In the genomic region with DNA sequence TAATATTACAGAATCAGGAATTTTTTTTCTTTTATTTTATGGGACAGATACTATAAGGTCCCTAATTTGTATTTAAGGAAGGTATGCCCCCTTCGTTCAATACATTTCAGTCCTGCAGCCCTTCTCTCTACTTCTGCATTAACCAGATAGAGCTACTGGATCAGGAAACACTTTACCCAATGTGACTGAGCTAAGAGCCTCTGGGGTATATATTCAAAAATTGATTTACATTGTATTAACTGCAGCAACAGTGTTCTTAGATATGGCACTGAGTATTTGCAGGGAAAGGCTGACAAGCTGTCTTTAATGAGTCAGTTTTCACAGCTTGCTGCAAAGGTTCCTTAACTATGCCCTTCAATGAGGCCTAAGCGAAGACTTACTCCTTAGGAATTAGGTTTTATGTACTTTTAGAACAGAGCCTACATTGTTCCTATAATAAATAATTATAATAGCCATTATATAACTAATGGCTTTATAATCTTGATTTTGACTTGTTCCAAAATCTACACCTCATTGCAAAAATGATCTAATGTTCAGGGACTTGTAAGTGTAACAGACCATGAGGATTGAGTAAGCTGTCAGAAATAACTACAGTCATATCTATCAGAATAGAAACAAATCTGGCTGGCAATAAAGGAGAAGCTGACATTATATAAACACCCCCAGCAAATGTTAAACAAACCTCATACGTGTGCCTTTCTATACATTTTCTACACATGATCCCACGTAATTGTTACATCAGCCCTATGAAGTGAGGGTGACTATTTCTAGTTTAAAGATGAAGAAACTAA, we compare ENCODE assay signal across 1 cellular context.
TF ChIP-seq lines count a peak whose summit lies in the region.

No MANE protein-coding gene starts in this region.

TF ChIP-seq in HEK293, 187 proteins besides CTCF, POLR2A, EP300 and RAD21 (continued from another document and continues in another):
- TF ChIP-seq, protein P1, sequence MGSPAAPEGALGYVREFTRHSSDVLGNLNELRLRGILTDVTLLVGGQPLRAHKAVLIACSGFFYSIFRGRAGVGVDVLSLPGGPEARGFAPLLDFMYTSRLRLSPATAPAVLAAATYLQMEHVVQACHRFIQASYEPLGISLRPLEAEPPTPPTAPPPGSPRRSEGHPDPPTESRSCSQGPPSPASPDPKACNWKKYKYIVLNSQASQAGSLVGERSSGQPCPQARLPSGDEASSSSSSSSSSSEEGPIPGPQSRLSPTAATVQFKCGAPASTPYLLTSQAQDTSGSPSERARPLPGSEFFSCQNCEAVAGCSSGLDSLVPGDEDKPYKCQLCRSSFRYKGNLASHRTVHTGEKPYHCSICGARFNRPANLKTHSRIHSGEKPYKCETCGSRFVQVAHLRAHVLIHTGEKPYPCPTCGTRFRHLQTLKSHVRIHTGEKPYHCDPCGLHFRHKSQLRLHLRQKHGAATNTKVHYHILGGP (tag by site-specific recombination; IDR thresholded peaks at IDR 0.05): no peak
- TF ChIP-seq KLF8 (tag by site-specific recombination; IDR thresholded peaks at IDR 0.05) (no peak), ZNF404 (tag by site-specific recombination; IDR thresholded peaks at IDR 0.05) (no peak), KLF10 (tag by site-specific recombination; IDR thresholded peaks at IDR 0.05) (no peak), BCL11B (tag by site-specific recombination; IDR thresholded peaks at IDR 0.05; ENCODE audit: low read depth) (no peak), ZNF548 (tag by site-specific recombination; IDR thresholded peaks at IDR 0.05) (no peak), ZNF610 (tag by site-specific recombination; IDR thresholded peaks at IDR 0.05; ENCODE audit: borderline replicate concordance) (no peak), ZNF837 (tag by site-specific recombination; IDR thresholded peaks at IDR 0.05) (no peak), GLIS2 (tag by site-specific recombination; IDR thresholded peaks at IDR 0.05) (no peak), ZNF335 (tag by site-specific recombination; conservative IDR thresholded peaks at IDR 0.05) (no peak), ZNF354C (tag by site-specific recombination; IDR thresholded peaks at IDR 0.05; ENCODE audit: borderline replicate concordance, low read depth) (no peak), ZNF350 (tag by site-specific recombination; IDR thresholded peaks at IDR 0.05) (no peak), FEZF1 (tag by site-specific recombination; IDR thresholded peaks at IDR 0.05) (0 out of 2 replicates have a peak, but pooled peaks have one; percentile 17), ZNF2 (tag by site-specific recombination; IDR thresholded peaks at IDR 0.05) (no peak), TRIM28 (IDR thresholded peaks at IDR 0.05; ENCODE audit: borderline replicate concordance, low read length) (no peak), ZNF48 (tag by site-specific recombination; IDR thresholded peaks at IDR 0.05) (no peak), SP2 (tag by site-specific recombination; IDR thresholded peaks at IDR 0.05) (no peak), ZNF274 (IDR thresholded peaks at IDR 0.05; ENCODE audit: low read length) (no peak), ZNF274 (tag by site-specific recombination; IDR thresholded peaks at IDR 0.05; ENCODE audit: borderline replicate concordance) (no peak), ZNF776 (tag by site-specific recombination; IDR thresholded peaks at IDR 0.05; ENCODE audit: borderline replicate concordance) (no peak), ZFP41 (tag by site-specific recombination; IDR thresholded peaks at IDR 0.05; ENCODE audit: borderline replicate concordance) (no peak), ZNF311 (tag by site-specific recombination; IDR thresholded peaks at IDR 0.05; ENCODE audit: borderline replicate concordance) (no peak), ZNF530 (tag by site-specific recombination; IDR thresholded peaks at IDR 0.05; ENCODE audit: low read depth) (no peak), OVOL3 (tag by site-specific recombination; IDR thresholded peaks at IDR 0.05) (no peak), ZNF677 (tag by site-specific recombination; IDR thresholded peaks at IDR 0.05) (no peak)
- TF ChIP-seq, protein P2, sequence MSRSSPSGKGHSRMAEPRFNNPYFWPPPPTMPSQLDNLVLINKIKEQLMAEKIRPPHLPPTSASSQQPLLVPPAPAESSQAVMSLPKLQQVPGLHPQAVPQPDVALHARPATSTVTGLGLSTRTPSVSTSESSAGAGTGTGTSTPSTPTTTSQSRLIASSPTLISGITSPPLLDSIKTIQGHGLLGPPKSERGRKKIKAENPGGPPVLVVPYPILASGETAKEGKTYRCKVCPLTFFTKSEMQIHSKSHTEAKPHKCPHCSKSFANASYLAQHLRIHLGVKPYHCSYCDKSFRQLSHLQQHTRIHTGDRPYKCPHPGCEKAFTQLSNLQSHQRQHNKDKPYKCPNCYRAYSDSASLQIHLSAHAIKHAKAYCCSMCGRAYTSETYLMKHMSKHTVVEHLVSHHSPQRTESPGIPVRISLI (tag by site-specific recombination; IDR thresholded peaks at IDR 0.05): no peak
- TF ChIP-seq, protein P3, sequence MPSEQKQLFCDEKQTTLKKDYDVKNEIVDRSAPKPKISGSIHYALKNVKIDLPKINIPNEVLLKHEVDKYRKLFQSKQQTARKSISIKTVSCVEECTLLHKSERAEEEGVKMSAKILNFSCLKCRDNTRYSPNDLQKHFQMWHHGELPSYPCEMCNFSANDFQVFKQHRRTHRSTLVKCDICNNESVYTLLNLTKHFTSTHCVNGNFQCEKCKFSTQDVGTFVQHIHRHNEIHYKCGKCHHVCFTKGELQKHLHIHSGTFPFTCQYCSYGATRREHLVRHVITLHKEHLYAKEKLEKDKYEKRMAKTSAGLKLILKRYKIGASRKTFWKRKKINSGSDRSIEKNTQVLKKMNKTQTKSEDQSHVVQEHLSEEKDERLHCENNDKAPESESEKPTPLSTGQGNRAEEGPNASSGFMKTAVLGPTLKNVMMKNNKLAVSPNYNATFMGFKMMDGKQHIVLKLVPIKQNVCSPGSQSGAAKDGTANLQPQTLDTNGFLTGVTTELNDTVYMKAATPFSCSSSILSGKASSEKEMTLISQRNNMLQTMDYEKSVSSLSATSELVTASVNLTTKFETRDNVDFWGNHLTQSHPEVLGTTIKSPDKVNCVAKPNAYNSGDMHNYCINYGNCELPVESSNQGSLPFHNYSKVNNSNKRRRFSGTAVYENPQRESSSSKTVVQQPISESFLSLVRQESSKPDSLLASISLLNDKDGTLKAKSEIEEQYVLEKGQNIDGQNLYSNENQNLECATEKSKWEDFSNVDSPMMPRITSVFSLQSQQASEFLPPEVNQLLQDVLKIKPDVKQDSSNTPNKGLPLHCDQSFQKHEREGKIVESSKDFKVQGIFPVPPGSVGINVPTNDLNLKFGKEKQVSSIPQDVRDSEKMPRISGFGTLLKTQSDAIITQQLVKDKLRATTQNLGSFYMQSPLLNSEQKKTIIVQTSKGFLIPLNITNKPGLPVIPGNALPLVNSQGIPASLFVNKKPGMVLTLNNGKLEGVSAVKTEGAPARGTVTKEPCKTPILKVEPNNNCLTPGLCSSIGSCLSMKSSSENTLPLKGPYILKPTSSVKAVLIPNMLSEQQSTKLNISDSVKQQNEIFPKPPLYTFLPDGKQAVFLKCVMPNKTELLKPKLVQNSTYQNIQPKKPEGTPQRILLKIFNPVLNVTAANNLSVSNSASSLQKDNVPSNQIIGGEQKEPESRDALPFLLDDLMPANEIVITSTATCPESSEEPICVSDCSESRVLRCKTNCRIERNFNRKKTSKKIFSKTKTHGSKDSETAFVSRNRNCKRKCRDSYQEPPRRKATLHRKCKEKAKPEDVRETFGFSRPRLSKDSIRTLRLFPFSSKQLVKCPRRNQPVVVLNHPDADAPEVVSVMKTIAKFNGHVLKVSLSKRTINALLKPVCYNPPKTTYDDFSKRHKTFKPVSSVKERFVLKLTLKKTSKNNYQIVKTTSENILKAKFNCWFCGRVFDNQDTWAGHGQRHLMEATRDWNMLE (tag by site-specific recombination; conservative IDR thresholded peaks at IDR 0.05; ENCODE audit: low read depth): peak; percentile 25; the same call in 1 of the 2 replicates
- TF ChIP-seq, protein P4, sequence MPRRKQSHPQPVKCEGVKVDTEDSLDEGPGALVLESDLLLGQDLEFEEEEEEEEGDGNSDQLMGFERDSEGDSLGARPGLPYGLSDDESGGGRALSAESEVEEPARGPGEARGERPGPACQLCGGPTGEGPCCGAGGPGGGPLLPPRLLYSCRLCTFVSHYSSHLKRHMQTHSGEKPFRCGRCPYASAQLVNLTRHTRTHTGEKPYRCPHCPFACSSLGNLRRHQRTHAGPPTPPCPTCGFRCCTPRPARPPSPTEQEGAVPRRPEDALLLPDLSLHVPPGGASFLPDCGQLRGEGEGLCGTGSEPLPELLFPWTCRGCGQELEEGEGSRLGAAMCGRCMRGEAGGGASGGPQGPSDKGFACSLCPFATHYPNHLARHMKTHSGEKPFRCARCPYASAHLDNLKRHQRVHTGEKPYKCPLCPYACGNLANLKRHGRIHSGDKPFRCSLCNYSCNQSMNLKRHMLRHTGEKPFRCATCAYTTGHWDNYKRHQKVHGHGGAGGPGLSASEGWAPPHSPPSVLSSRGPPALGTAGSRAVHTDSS (tag by site-specific recombination; IDR thresholded peaks at IDR 0.05): peak; percentile 7; the same call in 1 of the 2 replicates
- TF ChIP-seq, protein P5, sequence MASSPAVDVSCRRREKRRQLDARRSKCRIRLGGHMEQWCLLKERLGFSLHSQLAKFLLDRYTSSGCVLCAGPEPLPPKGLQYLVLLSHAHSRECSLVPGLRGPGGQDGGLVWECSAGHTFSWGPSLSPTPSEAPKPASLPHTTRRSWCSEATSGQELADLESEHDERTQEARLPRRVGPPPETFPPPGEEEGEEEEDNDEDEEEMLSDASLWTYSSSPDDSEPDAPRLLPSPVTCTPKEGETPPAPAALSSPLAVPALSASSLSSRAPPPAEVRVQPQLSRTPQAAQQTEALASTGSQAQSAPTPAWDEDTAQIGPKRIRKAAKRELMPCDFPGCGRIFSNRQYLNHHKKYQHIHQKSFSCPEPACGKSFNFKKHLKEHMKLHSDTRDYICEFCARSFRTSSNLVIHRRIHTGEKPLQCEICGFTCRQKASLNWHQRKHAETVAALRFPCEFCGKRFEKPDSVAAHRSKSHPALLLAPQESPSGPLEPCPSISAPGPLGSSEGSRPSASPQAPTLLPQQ (tag by site-specific recombination; IDR thresholded peaks at IDR 0.05): 0 out of 2 replicates have a peak, but pooled peaks have one; percentile 25
- TF ChIP-seq, protein P6, sequence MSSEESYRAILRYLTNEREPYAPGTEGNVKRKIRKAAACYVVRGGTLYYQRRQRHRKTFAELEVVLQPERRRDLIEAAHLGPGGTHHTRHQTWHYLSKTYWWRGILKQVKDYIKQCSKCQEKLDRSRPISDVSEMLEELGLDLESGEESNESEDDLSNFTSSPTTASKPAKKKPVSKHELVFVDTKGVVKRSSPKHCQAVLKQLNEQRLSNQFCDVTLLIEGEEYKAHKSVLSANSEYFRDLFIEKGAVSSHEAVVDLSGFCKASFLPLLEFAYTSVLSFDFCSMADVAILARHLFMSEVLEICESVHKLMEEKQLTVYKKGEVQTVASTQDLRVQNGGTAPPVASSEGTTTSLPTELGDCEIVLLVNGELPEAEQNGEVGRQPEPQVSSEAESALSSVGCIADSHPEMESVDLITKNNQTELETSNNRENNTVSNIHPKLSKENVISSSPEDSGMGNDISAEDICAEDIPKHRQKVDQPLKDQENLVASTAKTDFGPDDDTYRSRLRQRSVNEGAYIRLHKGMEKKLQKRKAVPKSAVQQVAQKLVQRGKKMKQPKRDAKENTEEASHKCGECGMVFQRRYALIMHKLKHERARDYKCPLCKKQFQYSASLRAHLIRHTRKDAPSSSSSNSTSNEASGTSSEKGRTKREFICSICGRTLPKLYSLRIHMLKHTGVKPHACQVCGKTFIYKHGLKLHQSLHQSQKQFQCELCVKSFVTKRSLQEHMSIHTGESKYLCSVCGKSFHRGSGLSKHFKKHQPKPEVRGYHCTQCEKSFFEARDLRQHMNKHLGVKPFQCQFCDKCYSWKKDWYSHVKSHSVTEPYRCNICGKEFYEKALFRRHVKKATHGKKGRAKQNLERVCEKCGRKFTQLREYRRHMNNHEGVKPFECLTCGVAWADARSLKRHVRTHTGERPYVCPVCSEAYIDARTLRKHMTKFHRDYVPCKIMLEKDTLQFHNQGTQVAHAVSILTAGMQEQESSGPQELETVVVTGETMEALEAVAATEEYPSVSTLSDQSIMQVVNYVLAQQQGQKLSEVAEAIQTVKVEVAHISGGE (tag by site-specific recombination; conservative IDR thresholded peaks at IDR 0.05; ENCODE audit: low read depth): no peak
- TF ChIP-seq, protein P7, sequence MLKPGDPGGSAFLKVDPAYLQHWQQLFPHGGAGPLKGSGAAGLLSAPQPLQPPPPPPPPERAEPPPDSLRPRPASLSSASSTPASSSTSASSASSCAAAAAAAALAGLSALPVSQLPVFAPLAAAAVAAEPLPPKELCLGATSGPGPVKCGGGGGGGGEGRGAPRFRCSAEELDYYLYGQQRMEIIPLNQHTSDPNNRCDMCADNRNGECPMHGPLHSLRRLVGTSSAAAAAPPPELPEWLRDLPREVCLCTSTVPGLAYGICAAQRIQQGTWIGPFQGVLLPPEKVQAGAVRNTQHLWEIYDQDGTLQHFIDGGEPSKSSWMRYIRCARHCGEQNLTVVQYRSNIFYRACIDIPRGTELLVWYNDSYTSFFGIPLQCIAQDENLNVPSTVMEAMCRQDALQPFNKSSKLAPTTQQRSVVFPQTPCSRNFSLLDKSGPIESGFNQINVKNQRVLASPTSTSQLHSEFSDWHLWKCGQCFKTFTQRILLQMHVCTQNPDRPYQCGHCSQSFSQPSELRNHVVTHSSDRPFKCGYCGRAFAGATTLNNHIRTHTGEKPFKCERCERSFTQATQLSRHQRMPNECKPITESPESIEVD (tag by site-specific recombination; IDR thresholded peaks at IDR 0.05): peak; percentile 36; the same call in 1 of the 2 replicates
- TF ChIP-seq, protein P8, sequence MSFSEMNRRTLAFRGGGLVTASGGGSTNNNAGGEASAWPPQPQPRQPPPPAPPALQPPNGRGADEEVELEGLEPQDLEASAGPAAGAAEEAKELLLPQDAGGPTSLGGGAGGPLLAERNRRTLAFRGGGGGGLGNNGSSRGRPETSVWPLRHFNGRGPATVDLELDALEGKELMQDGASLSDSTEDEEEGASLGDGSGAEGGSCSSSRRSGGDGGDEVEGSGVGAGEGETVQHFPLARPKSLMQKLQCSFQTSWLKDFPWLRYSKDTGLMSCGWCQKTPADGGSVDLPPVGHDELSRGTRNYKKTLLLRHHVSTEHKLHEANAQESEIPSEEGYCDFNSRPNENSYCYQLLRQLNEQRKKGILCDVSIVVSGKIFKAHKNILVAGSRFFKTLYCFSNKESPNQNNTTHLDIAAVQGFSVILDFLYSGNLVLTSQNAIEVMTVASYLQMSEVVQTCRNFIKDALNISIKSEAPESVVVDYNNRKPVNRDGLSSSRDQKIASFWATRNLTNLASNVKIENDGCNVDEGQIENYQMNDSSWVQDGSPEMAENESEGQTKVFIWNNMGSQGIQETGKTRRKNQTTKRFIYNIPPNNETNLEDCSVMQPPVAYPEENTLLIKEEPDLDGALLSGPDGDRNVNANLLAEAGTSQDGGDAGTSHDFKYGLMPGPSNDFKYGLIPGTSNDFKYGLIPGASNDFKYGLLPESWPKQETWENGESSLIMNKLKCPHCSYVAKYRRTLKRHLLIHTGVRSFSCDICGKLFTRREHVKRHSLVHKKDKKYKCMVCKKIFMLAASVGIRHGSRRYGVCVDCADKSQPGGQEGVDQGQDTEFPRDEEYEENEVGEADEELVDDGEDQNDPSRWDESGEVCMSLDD (tag by site-specific recombination; IDR thresholded peaks at IDR 0.05): no peak
- TF ChIP-seq, protein P9, sequence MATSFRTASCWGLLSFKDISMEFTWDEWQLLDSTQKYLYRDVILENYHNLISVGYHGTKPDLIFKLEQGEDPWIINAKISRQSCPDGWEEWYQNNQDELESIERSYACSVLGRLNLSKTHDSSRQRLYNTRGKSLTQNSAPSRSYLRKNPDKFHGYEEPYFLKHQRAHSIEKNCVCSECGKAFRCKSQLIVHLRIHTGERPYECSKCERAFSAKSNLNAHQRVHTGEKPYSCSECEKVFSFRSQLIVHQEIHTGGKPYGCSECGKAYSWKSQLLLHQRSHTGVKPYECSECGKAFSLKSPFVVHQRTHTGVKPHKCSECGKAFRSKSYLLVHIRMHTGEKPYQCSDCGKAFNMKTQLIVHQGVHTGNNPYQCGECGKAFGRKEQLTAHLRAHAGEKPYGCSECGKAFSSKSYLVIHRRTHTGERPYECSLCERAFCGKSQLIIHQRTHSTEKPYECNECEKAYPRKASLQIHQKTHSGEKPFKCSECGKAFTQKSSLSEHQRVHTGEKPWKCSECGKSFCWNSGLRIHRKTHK (tag by site-specific recombination; IDR thresholded peaks at IDR 0.05): no peak
